Comparison of ENCODE assay signal across 8 cellular contexts in genomic region chr4:68375667-68376559, GRCh38. TPM values are rescaled to one million over a fixed set of nuclear protein-coding genes. Genes with fewer than 3 reads are reported as not detected.
DNase-seq lines count a peak whose midpoint lies in the region; ATAC-seq and TF ChIP-seq lines count a peak whose summit lies in the region.

No MANE protein-coding gene starts in this region.

- ATAC-seq in GM19324 (IDR thresholded peaks at IDR 0.05; ENCODE audit: low FRiP score, unreplicated experiment) = peak; percentile 84
- peak; percentile 82 for ATAC-seq in HG03354 (IDR thresholded peaks at IDR 0.05; ENCODE audit: poor library complexity, severe bottlenecking, unreplicated experiment)

- no peaks in the 10 kb centered on the region for H3K9me3 ChIP-seq in thyroid gland

- intact Hi-C loops in thyroid gland (cut with DNase I) = loop anchor here (5.0 kb wide), 1 partner anchor 104 kb away; no protein-coding TSS in a partner anchor

- no peaks in the 10 kb centered on the region for H3K36me3 ChIP-seq in thyroid gland

- no peak overlapping the region for H3K27ac ChIP-seq in thyroid gland

- H3K4me1 ChIP-seq in thyroid gland = peaks cover 0 to 4% of the 10 kb centered on the region in 2 donors

- H3K4me3 ChIP-seq in epithelial cell of esophagus (ENCODE audit: low read length) (peak overlapping the region; percentile 36), thyroid gland (replicated peaks in 1 of 3) (no peak overlapping the region)

- TF ChIP-seq CTCF in epithelial cell of esophagus (IDR thresholded peaks at IDR 0.05; ENCODE audit: insufficient read depth, low read depth, low read length, missing control alignments) = peak; percentile 99
- peak; percentile 54 to 94 (median 86) for TF ChIP-seq CTCF in thyroid gland (IDR thresholded peaks at IDR 0.05)

- peak; percentile 45 for DNase-seq in COR-L47 (lab: John Stamatoyannopoulos, UW)
- DNase-seq in NCI-H748 treated with DMSO at 0.1 percent for 48 hours (lab: John Stamatoyannopoulos, UW) = peak; percentile 6
- DNase-seq in activated T-cell treated with anti-CD3 and anti-CD28 coated beads for 1 hour (ENCODE audit: low read depth) = peak; percentile 9
- peak; percentile 79 for DNase-seq in epithelial cell of esophagus (ENCODE audit: low read depth)
- peak; percentile 33 for DNase-seq in mucosa of gallbladder (ENCODE audit: low spot score)
- DNase-seq in thyroid gland = peak; percentile 46 to 47

- TF ChIP-seq POLR2A in thyroid gland (IDR thresholded peaks at IDR 0.05) = no peak

- no peaks in the 10 kb centered on the region for H3K27me3 ChIP-seq in thyroid gland

- WGBS in thyroid gland, 2 donors = 10 to 12% methylated on average over 19 of the region's 19 CpGs

RNA-seq across cellular contexts. Expression of gene YTHDC1, which starts 26.0 kb away (rescaled TPM):
- total RNA-seq in mucosa of gallbladder (75.2 TPM), thyroid gland (10 to 100 TPM; 72.1 to 96.0 (median 83.2) TPM)

Comparison
In these comparisons a context has a peak if more than half of its experiments do, and no peak if none do; other contexts are left out.
1. DNase-seq: peak in every context shown above with its lines; median percentile 79 in epithelial cell of esophagus; 46 in thyroid gland; 45 in COR-L47; 33 in mucosa of gallbladder; 9 in activated T-cell treated with anti-CD3 and anti-CD28 coated beads for 1 hour; 6 in NCI-H748 treated with DMSO at 0.1 percent for 48 hours.